22 cellular contexts compared by ENCODE assay signal in the genomic region with DNA sequence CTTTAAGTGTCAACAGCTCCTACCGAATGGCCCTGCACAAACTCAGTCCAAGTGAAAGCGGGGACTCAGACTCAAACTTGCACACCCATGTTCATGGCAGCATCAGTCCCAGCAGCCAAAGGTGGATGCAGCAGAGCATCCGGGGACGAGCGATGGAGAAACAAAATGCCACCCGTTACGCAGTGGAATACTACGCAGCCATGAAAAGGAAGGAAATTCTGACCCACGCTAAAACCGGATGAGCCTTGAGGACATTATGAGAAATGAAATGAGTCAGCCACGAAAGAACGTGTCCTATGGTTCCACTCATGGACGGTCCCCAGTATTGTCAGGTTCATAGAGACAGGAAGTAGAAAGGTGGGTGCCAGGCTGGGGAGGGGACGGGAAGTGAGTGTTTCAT.
"Had no signal": no experiment of that assay in that cellular context is flagged by ENCODE, and none has a peak within 500 bp of the region (broad histone marks: within the 10 kb centered on the region; RNA-seq: fewer than 3 reads in every experiment).

No MANE protein-coding gene starts in this region.

- H3K9me3 ChIP-seq: colonic mucosa, mucosa of descending colon, psoas muscle, sigmoid colon, thoracic aorta, tibial nerve, upper lobe of left lung, uterus had no signal

- H3K27me3 ChIP-seq: colonic mucosa, tibial nerve, upper lobe of left lung, uterus had no signal

- H3K9me3 Mint-ChIP-seq: effector memory CD8-positive, alpha-beta T cell; memory B cell; mesothelial cell of epicardium; naive B cell; natural killer cell treated with Interleukin-12 subunit alpha and Interleukin-12 subunit beta and Interleukin-15 and Interleukin-18, amount 100 ng/mL, for 72 hours; stimulated activated effector memory CD8-positive, alpha-beta T cell treated with anti-CD3 and anti-CD28 coated beads, Interleukin-12 subunit alpha, Interleukin-12 subunit beta, amount 100 ng/mL, for 72 hours had no signal

- DNase-seq: colonic mucosa; dermis blood vessel endothelial cell; effector memory CD8-positive, alpha-beta T cell; naive B cell; nucleus accumbens; psoas muscle; sigmoid colon; stimulated activated CD4-positive, alpha-beta T cell treated with anti-CD3 and anti-CD28 coated beads, Interleukin-2, amount 100 ng/mL, for 24 hours; stimulated activated CD4-positive, alpha-beta T cell treated with anti-CD3 and anti-CD28 coated beads, Interleukin-4, amount 100 ng/mL, for 24 hours; stimulated activated naive CD4-positive, alpha-beta T cell treated with Interleukin-2 at 50 U/mL for 16 hours; uterus had no signal

- H3K36me3 ChIP-seq: colonic mucosa, sigmoid colon, thoracic aorta, tibial nerve, upper lobe of left lung, uterus had no signal

- H3K27ac Mint-ChIP-seq: effector memory CD8-positive, alpha-beta T cell; memory B cell; mesothelial cell of epicardium; natural killer cell treated with Interleukin-12 subunit alpha and Interleukin-12 subunit beta and Interleukin-15 and Interleukin-18, amount 100 ng/mL, for 72 hours; stimulated activated effector memory CD8-positive, alpha-beta T cell treated with anti-CD3 and anti-CD28 coated beads, Interleukin-12 subunit alpha, Interleukin-12 subunit beta, amount 100 ng/mL, for 72 hours had no signal

- H3K4me3 Mint-ChIP-seq: effector memory CD8-positive, alpha-beta T cell; memory B cell; mesothelial cell of epicardium; naive B cell; natural killer cell treated with Interleukin-12 subunit alpha and Interleukin-12 subunit beta and Interleukin-15 and Interleukin-18, amount 100 ng/mL, for 72 hours; stimulated activated effector memory CD8-positive, alpha-beta T cell treated with anti-CD3 and anti-CD28 coated beads, Interleukin-12 subunit alpha, Interleukin-12 subunit beta, amount 100 ng/mL, for 72 hours had no signal

- H3K27me3 Mint-ChIP-seq: natural killer cell treated with Interleukin-12 subunit alpha and Interleukin-12 subunit beta and Interleukin-15 and Interleukin-18, amount 100 ng/mL, for 72 hours had no signal

- H3K4me1 ChIP-seq: colonic mucosa, uterus had no signal

- H3K4me3 ChIP-seq: colonic mucosa, lung, mucosa of descending colon, psoas muscle, sigmoid colon, thoracic aorta, tibial nerve, upper lobe of left lung, uterus had no signal

- H3K4me1 Mint-ChIP-seq: memory B cell; naive B cell; stimulated activated effector memory CD8-positive, alpha-beta T cell treated with anti-CD3 and anti-CD28 coated beads, Interleukin-12 subunit alpha, Interleukin-12 subunit beta, amount 100 ng/mL, for 72 hours had no signal

- H3K27ac ChIP-seq: colonic mucosa, psoas muscle, sigmoid colon, thoracic aorta, upper lobe of left lung, uterus had no signal

- H3K36me3 Mint-ChIP-seq: memory B cell; mesothelial cell of epicardium; naive B cell; natural killer cell treated with Interleukin-12 subunit alpha and Interleukin-12 subunit beta and Interleukin-15 and Interleukin-18, amount 100 ng/mL, for 72 hours; stimulated activated effector memory CD8-positive, alpha-beta T cell treated with anti-CD3 and anti-CD28 coated beads, Interleukin-12 subunit alpha, Interleukin-12 subunit beta, amount 100 ng/mL, for 72 hours had no signal

- ATAC-seq: effector memory CD8-positive, alpha-beta T cell; left lobe of liver; mucosa of descending colon; natural killer cell treated with Interleukin-12 subunit alpha and Interleukin-12 subunit beta and Interleukin-15 and Interleukin-18, amount 100 ng/mL, for 72 hours; psoas muscle; right cardiac atrium; stimulated activated effector memory CD8-positive, alpha-beta T cell treated with anti-CD3 and anti-CD28 coated beads, Interleukin-12 subunit alpha, Interleukin-12 subunit beta, amount 100 ng/mL, for 72 hours had no signal
